In genomic region chr20:50799176-50799889, GRCh38 we compare ENCODE assay signal across 15 cellular contexts. TPM values are rescaled to one million over a fixed set of nuclear protein-coding genes. Genes with fewer than 3 reads are reported as not detected.
DNase-seq lines count a peak whose midpoint lies in the region; ATAC-seq and TF ChIP-seq lines count a peak whose summit lies in the region.
"Had no signal": no experiment of that assay in that cellular context is flagged by ENCODE, and none has a peak within 500 bp of the region (broad histone marks: within the 10 kb centered on the region; RNA-seq: fewer than 3 reads in every experiment).

No MANE protein-coding gene starts in this region.

- peaks cover 10% of the 10 kb centered on the region for H3K36me3 Mint-ChIP-seq in CD4-positive, alpha-beta T cell (ENCODE audit: low read depth)
- H3K36me3 Mint-ChIP-seq in activated B cell treated with CpG ODN at 0.5 μM for 24 hours (ENCODE audit: low read depth), result peaks cover 25% of the 10 kb centered on the region
- H3K36me3 Mint-ChIP-seq in naive thymus-derived CD4-positive, alpha-beta T cell, result peaks cover 0 to 7% (median 0%) of the 10 kb centered on the region in 5 donors
- H3K36me3 Mint-ChIP-seq: mesothelial cell of epicardium had no signal

- H3K4me3 ChIP-seq in naive thymus-derived CD4-positive, alpha-beta T cell (ENCODE audit: low read length), result no peak overlapping the region
- H3K4me3 ChIP-seq: SJCRH30, suprapubic skin had no signal

- H3K4me1 ChIP-seq in naive thymus-derived CD4-positive, alpha-beta T cell (ENCODE audit: control insufficient read depth in 2 of 2, insufficient read depth in 2 of 2, low read length in 2 of 2), result peaks cover 3 to 7% of the 10 kb centered on the region in 2 donors

- TF ChIP-seq CTCF in CD4-positive, alpha-beta T cell (IDR thresholded peaks at IDR 0.05), result no peak
- no peak for TF ChIP-seq CTCF in activated B cell treated with CpG ODN at 0.5 μM for 24 hours (IDR thresholded peaks at IDR 0.05)

- H3K27me3 ChIP-seq in CD4-positive, alpha-beta T cell (ENCODE audit: control insufficient read depth, insufficient read depth, low read length), result no peaks in the 10 kb centered on the region
- no peaks in the 10 kb centered on the region for H3K27me3 ChIP-seq in naive thymus-derived CD4-positive, alpha-beta T cell (ENCODE audit: control insufficient read depth in 2 of 2, insufficient read depth in 2 of 2, low read length in 2 of 2)
- H3K27me3 ChIP-seq: BE2C, suprapubic skin had no signal

- H3K4me1 Mint-ChIP-seq in CD4-positive, alpha-beta T cell (ENCODE audit: low read depth), result peaks cover 16% of the 10 kb centered on the region
- peaks cover 65% of the 10 kb centered on the region for H3K4me1 Mint-ChIP-seq in activated B cell treated with CpG ODN at 0.5 μM for 24 hours
- peaks cover 8 to 37% (median 27%) of the 10 kb centered on the region in 7 donors for H3K4me1 Mint-ChIP-seq in naive thymus-derived CD4-positive, alpha-beta T cell

- POLR2A ChIA-PET in CD4-positive, alpha-beta T cell (lab: Charles Lee), result interaction anchor here (1.3 kb wide), 1 partner anchor 16 kb away, joined by 5 read pairs; no protein-coding TSS in a partner anchor
- POLR2A ChIA-PET in activated B cell treated with CpG ODN at 0.5 μM for 24 hours (lab: Charles Lee), result interaction anchor here (0.7 to 3.2 kb wide), 9 partner anchors 11 to 159 kb away, joined by 4 to 43 read pairs (median 9); partner anchors contain the start of genes ADNP, DPM1 and MOCS3
- POLR2A ChIA-PET in naive thymus-derived CD4-positive, alpha-beta T cell (lab: Charles Lee), result interaction anchor here (0.8 to 1.2 kb wide), 5 partner anchors 11 to 159 kb away, joined by 3 to 4 read pairs (median 3); partner anchors contain the start of genes ADNP and DPM1

- peaks cover 0 to 4% (median 0%) of the 10 kb centered on the region in 3 experiments for H3K36me3 ChIP-seq in naive thymus-derived CD4-positive, alpha-beta T cell (ENCODE audit: control insufficient read depth in 2 of 3, insufficient read depth in 3 of 3, low read length in 3 of 3)
- H3K36me3 ChIP-seq: BE2C, SJCRH30, suprapubic skin had no signal

- H3K27ac Mint-ChIP-seq in CD4-positive, alpha-beta T cell, result peak overlapping the region; percentile 19
- peak overlapping the region; percentile 96 for H3K27ac Mint-ChIP-seq in activated B cell treated with CpG ODN at 0.5 μM for 24 hours
- peak overlapping the region in 5 of 9 donors; percentile 11 to 67 (median 46) for H3K27ac Mint-ChIP-seq in naive thymus-derived CD4-positive, alpha-beta T cell
- H3K27ac Mint-ChIP-seq: activated CD4-positive, alpha-beta memory T cell treated with anti-CD3 and anti-CD28 coated beads, Interleukin-2, amount 10 ng/mL, durations not matched to agents 7 days and 5 days; mesothelial cell of epicardium had no signal

- H3K27ac ChIP-seq in CD4-positive, alpha-beta T cell (ENCODE audit: low read depth, low read length), result no peak overlapping the region
- no peak overlapping the region for H3K27ac ChIP-seq in naive thymus-derived CD4-positive, alpha-beta T cell (ENCODE audit: low read depth, low read length)
- H3K27ac ChIP-seq: SJCRH30, suprapubic skin had no signal

- no peak for DNase-seq in CD4-positive, alpha-beta T cell
- no peak for DNase-seq in activated B cell treated with CpG ODN at 0.5 μM for 24 hours
- DNase-seq in naive thymus-derived CD4-positive, alpha-beta T cell, result no peak
- DNase-seq in NCI-H526 (lab: John Stamatoyannopoulos, UW), result no peak
- no peak for DNase-seq in stimulated activated CD4-positive, alpha-beta T cell treated with anti-CD3 and anti-CD28 coated beads, Interleukin-2, amount 100 ng/mL, for 48 hours
- DNase-seq in activated CD4-positive, alpha-beta T cell treated with anti-CD3 and anti-CD28 coated beads for 4 hours, result no peak
- DNase-seq: activated CD4-positive, alpha-beta memory T cell treated with anti-CD3 and anti-CD28 coated beads, Interleukin-2, amount 10 ng/mL, durations not matched to agents 7 days and 5 days; BE2C; NCI-H2107; SJCRH30; small intestine had no signal

- no peaks in the 10 kb centered on the region for H3K27me3 Mint-ChIP-seq in CD4-positive, alpha-beta T cell
- no peaks in the 10 kb centered on the region for H3K27me3 Mint-ChIP-seq in activated B cell treated with CpG ODN at 0.5 μM for 24 hours
- no peaks in the 10 kb centered on the region for H3K27me3 Mint-ChIP-seq in naive thymus-derived CD4-positive, alpha-beta T cell
- H3K27me3 Mint-ChIP-seq: activated CD4-positive, alpha-beta memory T cell treated with anti-CD3 and anti-CD28 coated beads, Interleukin-2, amount 10 ng/mL, durations not matched to agents 7 days and 5 days had no signal

- peak overlapping the region; percentile 31 for H3K4me3 Mint-ChIP-seq in CD4-positive, alpha-beta T cell
- H3K4me3 Mint-ChIP-seq in activated B cell treated with CpG ODN at 0.5 μM for 24 hours, result peak overlapping the region; percentile 71
- H3K4me3 Mint-ChIP-seq in naive thymus-derived CD4-positive, alpha-beta T cell, result no peak overlapping the region
- H3K4me3 Mint-ChIP-seq: activated CD4-positive, alpha-beta memory T cell treated with anti-CD3 and anti-CD28 coated beads, Interleukin-2, amount 10 ng/mL, durations not matched to agents 7 days and 5 days; mesothelial cell of epicardium had no signal

- intact Hi-C loops in CD4-positive, alpha-beta T cell (cut with DNase I, micrococcal nuclease), result no loop called here
- intact Hi-C loops in activated B cell treated with CpG ODN at 0.5 μM for 24 hours (cut with micrococcal nuclease), result no loop called here
- intact Hi-C loops in naive thymus-derived CD4-positive, alpha-beta T cell (cut with micrococcal nuclease), result loop anchor here in 1 of 2 donors (10.0 kb wide), 1 partner anchor 45 kb away; no protein-coding TSS in a partner anchor

- no peak for ATAC-seq in CD4-positive, alpha-beta T cell (ENCODE audit: poor library complexity)
- ATAC-seq in GM18868 (IDR thresholded peaks at IDR 0.05; ENCODE audit: unreplicated experiment), result peak; percentile 23
- ATAC-seq in activated B cell treated with CpG ODN at 0.5 μM for 24 hours (ENCODE audit: low read depth), result no peak
- ATAC-seq in naive thymus-derived CD4-positive, alpha-beta T cell, result no peak
- no peak for ATAC-seq in HG03095 (IDR thresholded peaks at IDR 0.05; ENCODE audit: unreplicated experiment)

- H3K9me3 Mint-ChIP-seq in CD4-positive, alpha-beta T cell, result no peaks in the 10 kb centered on the region
- H3K9me3 Mint-ChIP-seq in activated B cell treated with CpG ODN at 0.5 μM for 24 hours, result no peaks in the 10 kb centered on the region
- no peaks in the 10 kb centered on the region for H3K9me3 Mint-ChIP-seq in naive thymus-derived CD4-positive, alpha-beta T cell
- H3K9me3 Mint-ChIP-seq: activated CD4-positive, alpha-beta memory T cell treated with anti-CD3 and anti-CD28 coated beads, Interleukin-2, amount 10 ng/mL, durations not matched to agents 7 days and 5 days; mesothelial cell of epicardium had no signal

- no peaks in the 10 kb centered on the region for H3K9me3 ChIP-seq in CD4-positive, alpha-beta T cell (ENCODE audit: control insufficient read depth, low read length)
- H3K9me3 ChIP-seq in naive thymus-derived CD4-positive, alpha-beta T cell (ENCODE audit: control insufficient read depth in 2 of 3, low read length in 3 of 3), result no peaks in the 10 kb centered on the region
- H3K9me3 ChIP-seq: BE2C, SJCRH30, suprapubic skin had no signal

- CTCF ChIA-PET in CD4-positive, alpha-beta T cell (lab: Charles Lee), result interaction anchor here (1.3 kb wide), 1 partner anchor 9 kb away, joined by 6 read pairs; no protein-coding TSS in a partner anchor
- CTCF ChIA-PET in activated B cell treated with CpG ODN at 0.5 μM for 24 hours (lab: Charles Lee), result interaction anchor here (2.0 to 10.4 kb wide), 3 partner anchors 9 to 129 kb away, joined by 4 to 145 read pairs (median 15); no protein-coding TSS in a partner anchor
- CTCF ChIA-PET in naive thymus-derived CD4-positive, alpha-beta T cell (lab: Charles Lee), result interaction anchor here (0.9 kb wide), 1 partner anchor 50 kb away, joined by 3 read pairs; no protein-coding TSS in a partner anchor

RNA-seq across cellular contexts. Expression of gene BCAS4, which starts 4.5 kb away (rescaled TPM):
- total RNA-seq in CD4-positive, alpha-beta T cell, result 10 to 100 TPM; 19.0 to 20.9 TPM
- total RNA-seq in activated B cell treated with CpG ODN at 0.5 μM for 24 hours, result 43.2 and 46.7 TPM in 2 replicates
- 10 to 100 TPM in 4 of 5 experiments, 1 to 10 TPM in 1; 5.5 to 54.0 (median 45.0) TPM for total RNA-seq in naive thymus-derived CD4-positive, alpha-beta T cell
- polyA plus RNA-seq in naive thymus-derived CD4-positive, alpha-beta T cell, result 10 to 100 TPM; 23.3 to 24.1 TPM

Comparison
In these comparisons a context has a peak if more than half of its experiments do, and no peak if none do; other contexts are left out.
1. H3K27ac Mint-ChIP-seq: peak in every context shown above with its lines; median percentile 96 in activated B cell treated with CpG ODN at 0.5 μM for 24 hours; 46 in naive thymus-derived CD4-positive, alpha-beta T cell; 19 in CD4-positive, alpha-beta T cell.
2. H3K4me3 Mint-ChIP-seq: peak in CD4-positive, alpha-beta T cell (single experiment) and activated B cell treated with CpG ODN at 0.5 μM for 24 hours (single experiment); none in naive thymus-derived CD4-positive, alpha-beta T cell (0 of 10).